8 cellular contexts compared by ENCODE assay signal in genomic region chr4:16082424-16083216, GRCh38. TPM values are rescaled to one million over a fixed set of nuclear protein-coding genes. Genes with fewer than 3 reads are reported as not detected.
DNase-seq lines count a peak whose midpoint lies in the region; ATAC-seq and TF ChIP-seq lines count a peak whose summit lies in the region.

No MANE protein-coding gene starts in this region.

- H3K9me2 ChIP-seq in Karpas-422 (replicated peaks; ENCODE audit: insufficient read depth, low read length) = no peaks in the 10 kb centered on the region

- H3K4me3 ChIP-seq in adipocyte (ENCODE audit: low read length) (peak overlapping the region; percentile 69), iPS-15b (ENCODE audit: low read depth, low read length) (peak overlapping the region; percentile 87), sigmoid colon (peak overlapping the region; percentile 21 to 55 (median 44)), Karpas-422 (ENCODE audit: low read length) (no peak overlapping the region)

- peaks cover 67% of the 10 kb centered on the region for H3K27me3 ChIP-seq in adipocyte (replicated peaks; ENCODE audit: control insufficient read depth, insufficient read depth, low read length)
- peaks cover 44% of the 10 kb centered on the region for H3K27me3 ChIP-seq in iPS-15b (ENCODE audit: control insufficient read depth, insufficient read depth, low read length)
- H3K27me3 ChIP-seq in sigmoid colon = peaks cover 18 to 59% (median 34%) of the 10 kb centered on the region in 3 donors
- no peaks in the 10 kb centered on the region for H3K27me3 ChIP-seq in Karpas-422 (ENCODE audit: low read length)

- ATAC-seq in HG02981 (IDR thresholded peaks at IDR 0.05; ENCODE audit: unreplicated experiment) (no peak), GM19395 (IDR thresholded peaks at IDR 0.05; ENCODE audit: unreplicated experiment) (no peak)

- TF ChIP-seq CTCF in sigmoid colon (IDR thresholded peaks at IDR 0.05) = no peak

- intact Hi-C loops in sigmoid colon (cut with DNase I) = no loop called here

- no peak overlapping the region for H3K4me2 ChIP-seq in Karpas-422 (ENCODE audit: low read depth, low read length, poor library complexity, severe bottlenecking)

- TF ChIP-seq POLR2A in sigmoid colon (IDR thresholded peaks at IDR 0.05) = no peak

- no peaks in the 10 kb centered on the region for H4K20me1 ChIP-seq in Karpas-422 (ENCODE audit: insufficient read depth, low read depth, low read length)

- H3K79me2 ChIP-seq in Karpas-422 (ENCODE audit: low read length) = no peaks in the 10 kb centered on the region

- no peak for TF ChIP-seq EP300 in sigmoid colon (IDR thresholded peaks at IDR 0.05)

- H3K9me3 ChIP-seq in adipocyte (ENCODE audit: control insufficient read depth, low read length) (peaks cover 24% of the 10 kb centered on the region), iPS-15b (ENCODE audit: control insufficient read depth, insufficient read depth, low read length) (no peaks in the 10 kb centered on the region), sigmoid colon (peaks cover 0 to 2% (median 0%) of the 10 kb centered on the region in 4 donors), Karpas-422 (ENCODE audit: low read length) (no peaks in the 10 kb centered on the region)

- DNase-seq in stimulated activated CD4-positive, alpha-beta T cell treated with anti-CD3 and anti-CD28 coated beads, Interleukin-12 subunit alpha, Interleukin-12 subunit beta, amount 100 ng/mL, for 4 hours = peak; percentile 9
- DNase-seq in stimulated activated CD4-positive, alpha-beta T cell treated with anti-CD3 and anti-CD28 coated beads, Interleukin-4, amount 100 ng/mL, for 24 hours = no peak
- DNase-seq in adipocyte (ENCODE audit: low read depth) = peak; percentile 48
- no peak for DNase-seq in sigmoid colon
- no peak for DNase-seq in Karpas-422

- H3K27ac ChIP-seq in sigmoid colon (peak overlapping the region in 1 of 4 donors; percentile 12), Karpas-422 (ENCODE audit: low read length) (no peak overlapping the region)

- no peak overlapping the region for H3K9ac ChIP-seq in adipocyte (ENCODE audit: low read length)
- peak overlapping the region; percentile 82 for H3K9ac ChIP-seq in iPS-15b (ENCODE audit: low read depth, low read length)
- no peak overlapping the region for H3K9ac ChIP-seq in Karpas-422 (ENCODE audit: low read length)

- WGBS in sigmoid colon, 2 donors = 1% methylated on average over 58 of the region's 58 CpGs

- no peaks in the 10 kb centered on the region for H3K36me3 ChIP-seq in adipocyte (ENCODE audit: control insufficient read depth, insufficient read depth, low read length, severe bottlenecking)
- no peaks in the 10 kb centered on the region for H3K36me3 ChIP-seq in iPS-15b (ENCODE audit: control insufficient read depth, insufficient read depth, low read length)
- no peaks in the 10 kb centered on the region for H3K36me3 ChIP-seq in sigmoid colon
- no peaks in the 10 kb centered on the region for H3K36me3 ChIP-seq in Karpas-422 (ENCODE audit: insufficient read depth, low read length)

- peaks cover 7% of the 10 kb centered on the region for H3K4me1 ChIP-seq in adipocyte (ENCODE audit: control insufficient read depth, insufficient read depth, low read length)
- peaks cover 5% of the 10 kb centered on the region for H3K4me1 ChIP-seq in iPS-15b (ENCODE audit: control insufficient read depth, insufficient read depth, low read length)
- peaks cover 0 to 23% (median 21%) of the 10 kb centered on the region in 4 donors for H3K4me1 ChIP-seq in sigmoid colon
- H3K4me1 ChIP-seq in Karpas-422 (ENCODE audit: low read length) = no peaks in the 10 kb centered on the region

- H2AFZ ChIP-seq in Karpas-422 (ENCODE audit: low read length) = no peak overlapping the region

RNA-seq across cellular contexts. Expression of gene PROM1, which starts 1.2 kb away (rescaled TPM):
- 1 to 10 TPM; 1.8 to 4.4 (median 2.6) TPM for total RNA-seq in sigmoid colon
- polyA plus RNA-seq in sigmoid colon = 10 to 100 TPM in 2 of 3 donors, 1 to 10 TPM in 1; 5.8 to 29.1 (median 21.6) TPM
- total RNA-seq in Karpas-422 (2014; rRNA removed; shearing (Covaris generic); ENCODE audit: low replicate concordance) = 0.14 and 0.26 TPM in 2 replicates

Comparison
In these comparisons a context has a peak if more than half of its experiments do, and no peak if none do; other contexts are left out.
1. DNase-seq: peak in stimulated activated CD4-positive, alpha-beta T cell treated with anti-CD3 and anti-CD28 coated beads, Interleukin-12 subunit alpha, Interleukin-12 subunit beta, amount 100 ng/mL, for 4 hours (single experiment) and adipocyte (single experiment); none in stimulated activated CD4-positive, alpha-beta T cell treated with anti-CD3 and anti-CD28 coated beads, Interleukin-4, amount 100 ng/mL, for 24 hours (single experiment), sigmoid colon (single experiment) and Karpas-422 (single experiment).